In genomic region chr1:85282424-85282823, GRCh38 we compare ENCODE assay signal across 18 cellular contexts. TPM values are rescaled to one million over a fixed set of nuclear protein-coding genes. Genes with fewer than 3 reads are reported as not detected.
DNase-seq lines count a peak whose midpoint lies in the region; TF ChIP-seq lines count a peak whose summit lies in the region.
"Had no signal": no experiment of that assay in that cellular context is flagged by ENCODE, and none has a peak within 500 bp of the region (broad histone marks: within the 10 kb centered on the region; RNA-seq: fewer than 3 reads in every experiment).

No MANE protein-coding gene starts in this region.

- H3K4me3 ChIP-seq in epithelial cell of esophagus (ENCODE audit: low read length) (no peak overlapping the region), Peyer's patch (no peak overlapping the region)
- H3K4me3 ChIP-seq: breast epithelium, gastrocnemius medialis, pancreas had no signal

- H3K27me3 ChIP-seq in Peyer's patch = no peaks in the 10 kb centered on the region
- H3K27me3 ChIP-seq: breast epithelium, gastrocnemius medialis, pancreas had no signal

- DNase-seq in NCI-H82 (lab: John Stamatoyannopoulos, UW) = peak; percentile 41
- no peak for DNase-seq in NCI-H82 treated with DMSO at 0.1 percent for 48 hours (lab: John Stamatoyannopoulos, UW; ENCODE audit: unreplicated experiment)
- DNase-seq in NCI-H69 (lab: John Stamatoyannopoulos, UW) = peak; percentile 4
- DNase-seq in epithelial cell of esophagus (ENCODE audit: low read depth) = no peak
- no peak for DNase-seq in type B pancreatic cell (ENCODE audit: extremely low spot score, unreplicated experiment)
- no peak for DNase-seq in Peyer's patch
- DNase-seq in SKM-1 (lab: John Stamatoyannopoulos, UW; ENCODE audit: unreplicated experiment) = no peak
- DNase-seq in RPMI8226 = no peak
- DNase-seq: activated CD4-positive, CD25-positive, alpha-beta regulatory T cell treated with anti-CD3 and anti-CD28 coated beads, Interleukin-2, amount 50 U/mL, for 72 hours; activated CD8-positive, alpha-beta memory T cell treated with anti-CD3 and anti-CD28 coated beads, Interleukin-2, amount 50 U/mL, for 48 hours; activated naive CD4-positive, alpha-beta T cell treated with anti-CD3 and anti-CD28 coated beads, Interleukin-2, amount 10 ng/mL, durations not matched to agents 7 days and 5 days; effector CD4-positive, alpha-beta T cell; gastrocnemius medialis; NCI-H1092 treated with DMSO at 0.1 percent for 48 hours; pancreas; small intestine; stimulated activated naive CD8-positive, alpha-beta T cell treated with anti-CD3 and anti-CD28 coated beads, Interleukin-15, Interleukin-2, amounts not matched to agents 100 U/mL and 50 U/mL, for 24 hours had no signal

- H3K27me3 Mint-ChIP-seq in type B pancreatic cell = peaks cover 12% of the 10 kb centered on the region

- H3K4me1 ChIP-seq in Peyer's patch = peaks cover 0 to 22% (median 0%) of the 10 kb centered on the region in 4 donors
- H3K4me1 ChIP-seq: breast epithelium, pancreas had no signal

- H3K27ac ChIP-seq in Peyer's patch = no peak overlapping the region
- H3K27ac ChIP-seq: breast epithelium, gastrocnemius medialis, pancreas had no signal

- H3K9me3 ChIP-seq in Peyer's patch = no peaks in the 10 kb centered on the region
- H3K9me3 ChIP-seq: breast epithelium, gastrocnemius medialis, pancreas had no signal

- no peaks in the 10 kb centered on the region for H3K36me3 ChIP-seq in Peyer's patch
- H3K36me3 ChIP-seq: breast epithelium, gastrocnemius medialis, pancreas had no signal

- no peaks in the 10 kb centered on the region for H3K4me1 Mint-ChIP-seq in type B pancreatic cell (ENCODE audit: unreplicated experiment)

- no peak overlapping the region for H3K27ac Mint-ChIP-seq in type B pancreatic cell
- H3K27ac Mint-ChIP-seq: activated naive CD4-positive, alpha-beta T cell treated with anti-CD3 and anti-CD28 coated beads, Interleukin-2, amount 10 ng/mL, durations not matched to agents 7 days and 5 days had no signal

- TF ChIP-seq CTCF in epithelial cell of esophagus (IDR thresholded peaks at IDR 0.05; ENCODE audit: insufficient read depth, low read depth, low read length, missing control alignments) = peak; percentile 14
- peak; percentile 35 for TF ChIP-seq CTCF in type B pancreatic cell (conservative IDR thresholded peaks at IDR 0.05)
- TF ChIP-seq CTCF in Peyer's patch (IDR thresholded peaks at IDR 0.05) = no peak

- no peaks in the 10 kb centered on the region for H3K36me3 Mint-ChIP-seq in type B pancreatic cell
- H3K36me3 Mint-ChIP-seq: activated naive CD4-positive, alpha-beta T cell treated with anti-CD3 and anti-CD28 coated beads, Interleukin-2, amount 10 ng/mL, durations not matched to agents 7 days and 5 days had no signal

- no peak for TF ChIP-seq POLR2A in Peyer's patch (IDR thresholded peaks at IDR 0.05)

- H3K4me3 Mint-ChIP-seq in type B pancreatic cell = no peak overlapping the region
- H3K4me3 Mint-ChIP-seq: activated naive CD4-positive, alpha-beta T cell treated with anti-CD3 and anti-CD28 coated beads, Interleukin-2, amount 10 ng/mL, durations not matched to agents 7 days and 5 days had no signal

- peaks cover 5% of the 10 kb centered on the region for H3K9me3 Mint-ChIP-seq in type B pancreatic cell
- H3K9me3 Mint-ChIP-seq: activated naive CD4-positive, alpha-beta T cell treated with anti-CD3 and anti-CD28 coated beads, Interleukin-2, amount 10 ng/mL, durations not matched to agents 7 days and 5 days had no signal

RNA-seq across cellular contexts. Expression of gene BCL10, which starts 6.0 kb away (rescaled TPM):
- total RNA-seq in type B pancreatic cell (ENCODE audit: low replicate concordance) (25.0 and 34.7 TPM in 2 replicates), Peyer's patch (10 to 100 TPM; 25.6 to 45.7 (median 37.0) TPM)

RNA-seq across cellular contexts. Expression of gene C1orf52, which starts 23.0 kb away (rescaled TPM):
- total RNA-seq in type B pancreatic cell (ENCODE audit: low replicate concordance) = 24.9 and 31.2 TPM in 2 replicates
- total RNA-seq in Peyer's patch = 10 to 100 TPM; 15.1 to 57.8 (median 18.4) TPM

Comparison
In these comparisons a context has a peak if more than half of its experiments do, and no peak if none do; other contexts are left out.
1. DNase-seq: peak in NCI-H82 (single experiment) and NCI-H69 (single experiment); none in NCI-H82 treated with DMSO at 0.1 percent for 48 hours (single experiment), epithelial cell of esophagus (single experiment), type B pancreatic cell (single experiment), Peyer's patch (0 of 3), SKM-1 (single experiment) and RPMI8226 (single experiment).
2. CTCF ChIP-seq: peak in epithelial cell of esophagus (single experiment) and type B pancreatic cell (single experiment); none in Peyer's patch (0 of 6).